8 cellular contexts compared by ENCODE assay signal in genomic region chr22:19892249-19892879, GRCh38. TPM values are rescaled to one million over a fixed set of nuclear protein-coding genes. Genes with fewer than 3 reads are reported as not detected.
DNase-seq lines count a peak whose midpoint lies in the region; ATAC-seq and TF ChIP-seq lines count a peak whose summit lies in the region.

No MANE protein-coding gene starts in this region.

- ATAC-seq in GM18873 (IDR thresholded peaks at IDR 0.05; ENCODE audit: low FRiP score, unreplicated experiment) (no peak), GM19397 (IDR thresholded peaks at IDR 0.05; ENCODE audit: unreplicated experiment) (no peak), GM21447 (IDR thresholded peaks at IDR 0.05; ENCODE audit: unreplicated experiment) (no peak)

- CTCF ChIA-PET in activated CD4-positive, alpha-beta memory T cell treated with anti-CD3 and anti-CD28 coated beads for 36 hours (lab: Charles Lee) = interaction anchor here (0.8 to 2.7 kb wide), 4 partner anchors 18 to 414 kb away, joined by 3 to 22 read pairs (median 6); no protein-coding TSS in a partner anchor

- no peaks in the 10 kb centered on the region for H3K9me3 Mint-ChIP-seq in activated CD4-positive, alpha-beta memory T cell treated with anti-CD3 and anti-CD28 coated beads for 36 hours

- H3K27me3 Mint-ChIP-seq in activated CD4-positive, alpha-beta memory T cell treated with anti-CD3 and anti-CD28 coated beads for 36 hours = no peaks in the 10 kb centered on the region

- peak; percentile 58 for DNase-seq in activated gamma-delta T cell treated with Interleukin-2 at 50 U/mL for 16 hours
- DNase-seq in activated gamma-delta T cell (lab: John Stamatoyannopoulos, UW) = no peak
- peak; percentile 80 for DNase-seq in activated CD4-positive, alpha-beta memory T cell treated with anti-CD3 and anti-CD28 coated beads for 36 hours
- DNase-seq in fibroblast of villous mesenchyme (ENCODE audit: low read depth) = peak; percentile 80
- DNase-seq in stimulated activated CD4-positive, alpha-beta T cell treated with anti-CD3 and anti-CD28 coated beads, Interleukin-4, amount 100 ng/mL, for 24 hours = peak; percentile 69

- H3K4me3 ChIP-seq in fibroblast of villous mesenchyme (ENCODE audit: low read depth, low read length) = no peak overlapping the region

- H3K4me3 Mint-ChIP-seq in activated CD4-positive, alpha-beta memory T cell treated with anti-CD3 and anti-CD28 coated beads for 36 hours = peak overlapping the region; percentile 69

- peak overlapping the region; percentile 95 for H3K27ac Mint-ChIP-seq in activated CD4-positive, alpha-beta memory T cell treated with anti-CD3 and anti-CD28 coated beads for 36 hours

- POLR2A ChIA-PET in activated CD4-positive, alpha-beta memory T cell treated with anti-CD3 and anti-CD28 coated beads for 36 hours (lab: Charles Lee) = interaction anchor here (0.8 to 3.9 kb wide), 2 partner anchors 37 to 44 kb away, joined by 3 to 42 read pairs; partner anchors contain the start of genes GNB1L and RTL10

- intact Hi-C loops in activated CD4-positive, alpha-beta memory T cell treated with anti-CD3 and anti-CD28 coated beads for 36 hours (cut with micrococcal nuclease) = loop anchor here (1.0 to 5.0 kb wide), 3 partner anchors 37 to 160 kb away; no protein-coding TSS in a partner anchor

- H3K4me1 Mint-ChIP-seq in activated CD4-positive, alpha-beta memory T cell treated with anti-CD3 and anti-CD28 coated beads for 36 hours (ENCODE audit: low read depth) = peaks cover 52% of the 10 kb centered on the region

- no peak for TF ChIP-seq CTCF in fibroblast of villous mesenchyme (IDR thresholded peaks at IDR 0.05; ENCODE audit: insufficient read depth, low read depth, low read length)

- peaks cover 1% of the 10 kb centered on the region for H3K36me3 Mint-ChIP-seq in activated CD4-positive, alpha-beta memory T cell treated with anti-CD3 and anti-CD28 coated beads for 36 hours

RNA-seq across cellular contexts. Expression of gene GNB1L, which starts 37.7 kb away (rescaled TPM):
- 10 to 100 TPM; 11.3 to 12.3 TPM for total RNA-seq in activated CD4-positive, alpha-beta memory T cell treated with anti-CD3 and anti-CD28 coated beads for 36 hours
- total RNA-seq in fibroblast of villous mesenchyme = 5.2 and 11.0 TPM in 2 replicates

RNA-seq across cellular contexts. Expression of gene RTL10, which starts 37.7 kb away (rescaled TPM):
- 10 to 100 TPM; 11.5 to 13.5 TPM for total RNA-seq in activated CD4-positive, alpha-beta memory T cell treated with anti-CD3 and anti-CD28 coated beads for 36 hours
- 15.1 and 19.0 TPM in 2 replicates for total RNA-seq in fibroblast of villous mesenchyme

RNA-seq across cellular contexts. Expression of gene COMT, which starts 49.2 kb away (rescaled TPM):
- total RNA-seq in activated CD4-positive, alpha-beta memory T cell treated with anti-CD3 and anti-CD28 coated beads for 36 hours = 10 to 100 TPM; 61.7 to 66.1 TPM
- 173 and 236 TPM in 2 replicates for total RNA-seq in fibroblast of villous mesenchyme

RNA-seq across cellular contexts. Expression of gene TXNRD2, which starts 49.3 kb away (rescaled TPM):
- total RNA-seq in activated CD4-positive, alpha-beta memory T cell treated with anti-CD3 and anti-CD28 coated beads for 36 hours = 10 to 100 TPM; 23.3 to 23.4 TPM
- 34.8 and 39.3 TPM in 2 replicates for total RNA-seq in fibroblast of villous mesenchyme
